9 cellular contexts compared by ENCODE assay signal in genomic region chr3:16467368-16467767, GRCh38. TPM values are rescaled to one million over a fixed set of nuclear protein-coding genes. Genes with fewer than 3 reads are reported as not detected.
DNase-seq lines count a peak whose midpoint lies in the region; ATAC-seq and TF ChIP-seq lines count a peak whose summit lies in the region.
"Had no signal": no experiment of that assay in that cellular context is flagged by ENCODE, and none has a peak within 500 bp of the region (broad histone marks: within the 10 kb centered on the region; RNA-seq: fewer than 3 reads in every experiment).

No MANE protein-coding gene starts in this region.

- no peak overlapping the region for H3K27ac ChIP-seq in SJCRH30

- ATAC-seq in GM18519 (IDR thresholded peaks at IDR 0.05; ENCODE audit: low FRiP score, unreplicated experiment) = peak; percentile 66
- ATAC-seq in HG02798 (IDR thresholded peaks at IDR 0.05; ENCODE audit: poor library complexity, unreplicated experiment) = peak; percentile 93
- ATAC-seq: HCT116 had no signal

- H3K9me3 ChIP-seq in SJCRH30 (replicated peaks) = no peaks in the 10 kb centered on the region

- no peaks in the 10 kb centered on the region for H3K4me1 ChIP-seq in SJCRH30

- CTCF ChIA-PET in Calu3 (lab: Charles Lee) = no interaction called here

- peaks cover 16% of the 10 kb centered on the region for H3K27me3 Mint-ChIP-seq in Calu3 (ENCODE audit: unreplicated experiment)

- no peak for TF ChIP-seq CTCF in Calu3 (IDR thresholded peaks at IDR 0.05; ENCODE audit: unreplicated experiment)

- BruUV-seq in Calu3 (replicated peaks; lab: Mats Ljungman, UMichigan) = no TSS peak

- no peaks in the 10 kb centered on the region for H3K9me3 Mint-ChIP-seq in Calu3 (ENCODE audit: low read depth, unreplicated experiment)

- no peaks in the 10 kb centered on the region for H3K36me3 ChIP-seq in SJCRH30

- H3K36me3 Mint-ChIP-seq in Calu3 (ENCODE audit: insufficient read depth, unreplicated experiment) = no peaks in the 10 kb centered on the region

- no peak overlapping the region for H3K4me3 ChIP-seq in SJCRH30

- no peaks in the 10 kb centered on the region for H3K4me1 Mint-ChIP-seq in Calu3 (ENCODE audit: low read depth, unreplicated experiment)

- no peak overlapping the region for H3K4me3 Mint-ChIP-seq in Calu3 (ENCODE audit: low read depth, unreplicated experiment)

- peak; percentile 35 to 39 for DNase-seq in activated CD4-positive, alpha-beta T cell treated with anti-CD3 and anti-CD28 coated beads, Interleukin-2, amount 50 U/mL, for 48 hours
- peak; percentile 28 for DNase-seq in stimulated activated CD4-positive, alpha-beta T cell treated with anti-CD3 and anti-CD28 coated beads, Interleukin-12 subunit alpha, Interleukin-12 subunit beta, amount 100 ng/mL, for 4 hours
- DNase-seq in SJCRH30 (no peak), Calu3 (no peak), cerebellar cortex (ENCODE audit: low spot score) (no peak), iPS-NIHi7 (ENCODE audit: extremely low spot score) (no peak)

- intact Hi-C loops in Calu3 (cut with micrococcal nuclease; ENCODE audit: unreplicated experiment) = no loop called here

- no peaks in the 10 kb centered on the region for H3K27me3 ChIP-seq in SJCRH30

- H3K27ac Mint-ChIP-seq in Calu3 (ENCODE audit: unreplicated experiment) = no peak overlapping the region

RNA-seq across cellular contexts. Expression of gene RFTN1, which starts 46.1 kb away (rescaled TPM):
- total RNA-seq in SJCRH30 (2014; rRNA removed; shearing (Covaris generic)) = 17.0 and 20.1 TPM in 2 replicates
- 1.6 and 1.8 TPM in 2 replicates for total RNA-seq in Calu3 (2022)

Comparison
In these comparisons a context has a peak if more than half of its experiments do, and no peak if none do; other contexts are left out.
1. DNase-seq: peak in activated CD4-positive, alpha-beta T cell treated with anti-CD3 and anti-CD28 coated beads, Interleukin-2, amount 50 U/mL, for 48 hours (2 of 2) and stimulated activated CD4-positive, alpha-beta T cell treated with anti-CD3 and anti-CD28 coated beads, Interleukin-12 subunit alpha, Interleukin-12 subunit beta, amount 100 ng/mL, for 4 hours (single experiment); none in SJCRH30 (0 of 2), Calu3 (single experiment), cerebellar cortex (single experiment) and iPS-NIHi7 (single experiment).